Comparison of ENCODE assay signal across 8 cellular contexts in genomic region chr7:100799037-100799896, GRCh38. TPM values are rescaled to one million over a fixed set of nuclear protein-coding genes. Genes with fewer than 3 reads are reported as not detected.
DNase-seq lines count a peak whose midpoint lies in the region; ATAC-seq and TF ChIP-seq lines count a peak whose summit lies in the region.

No MANE protein-coding gene starts in this region.

- CTCF ChIA-PET in CD4-positive, alpha-beta memory T cell (lab: Charles Lee; ENCODE audit: partially characterized antibody): interaction anchor here (1.0 to 7.3 kb wide), 6 partner anchors 9 to 105 kb away, joined by 3 to 59 read pairs (median 3); partner anchors contain the start of gene SLC12A9
- CTCF ChIA-PET in HEK293 (lab: Yijun Ruan, JAX): interaction anchor here (0.6 to 5.8 kb wide), 23 partner anchors 9 to 1560 kb away, joined by 3 to 95 read pairs (median 5); partner anchors contain the start of genes EPHB4, POP7, SLC12A9 and UFSP1

- TF ChIP-seq CTCF in HEK293 (tag by site-specific recombination; IDR thresholded peaks at IDR 0.05): peak; percentile 79
- TF ChIP-seq CTCF in heart left ventricle (IDR thresholded peaks at IDR 0.05): peak; percentile 57 to 76 (median 69)
- peak; percentile 70 to 84 (median 78) for TF ChIP-seq CTCF in sigmoid colon (IDR thresholded peaks at IDR 0.05)

- DNase-seq in CD4-positive, alpha-beta memory T cell: peak in 4 of 5 donors; percentile 28 to 43 (median 33)
- DNase-seq in RPMI8226: peak; percentile 81
- DNase-seq in activated effector memory CD4-positive, alpha-beta T cell treated with anti-CD3 and anti-CD28 coated beads, Interleukin-2, amount 50 U/mL, for 16 hours: peak; percentile 74
- DNase-seq in heart left ventricle: peak in 4 of 5 donors; percentile 57 to 71 (median 66)
- peak; percentile 85 for DNase-seq in sigmoid colon

- peaks cover 9 to 12% of the 10 kb centered on the region in 2 donors for H3K27me3 Mint-ChIP-seq in CD4-positive, alpha-beta memory T cell

- H3K36me3 ChIP-seq in CD4-positive, alpha-beta memory T cell (ENCODE audit: insufficient read depth, low read length): no peaks in the 10 kb centered on the region
- H3K36me3 ChIP-seq in HEK293 (ENCODE audit: control insufficient read depth in 2 of 2, insufficient read depth in 1 of 2, low read length in 2 of 2): peaks cover 6 to 8% of the 10 kb centered on the region in 2 experiments; a peak in 2 of 3 replicates
- peaks cover 0 to 7% (median under 1%) of the 10 kb centered on the region in 9 donors for H3K36me3 ChIP-seq in heart left ventricle
- H3K36me3 ChIP-seq in sigmoid colon: no peaks in the 10 kb centered on the region

- H3K36me3 Mint-ChIP-seq in CD4-positive, alpha-beta memory T cell: no peaks in the 10 kb centered on the region

- H3K4me3 Mint-ChIP-seq in CD4-positive, alpha-beta memory T cell: no peak overlapping the region

- H3K4me1 ChIP-seq in CD4-positive, alpha-beta memory T cell (ENCODE audit: insufficient read depth, low read length): no peaks in the 10 kb centered on the region
- H3K4me1 ChIP-seq in HEK293 (ENCODE audit: control insufficient read depth, insufficient read depth, low read length) (peaks cover 12% of the 10 kb centered on the region), heart left ventricle (peaks cover 5 to 52% (median 23%) of the 10 kb centered on the region in 12 donors), sigmoid colon (peaks cover 0 to 31% (median 25%) of the 10 kb centered on the region in 4 donors)

- TF ChIP-seq EP300 in sigmoid colon (IDR thresholded peaks at IDR 0.05): no peak

- H3K9me3 Mint-ChIP-seq in CD4-positive, alpha-beta memory T cell: no peaks in the 10 kb centered on the region

- H3K27me3 ChIP-seq in CD4-positive, alpha-beta memory T cell (ENCODE audit: insufficient read depth, low read length): no peaks in the 10 kb centered on the region
- peaks cover 0 to 7% (median 0%) of the 10 kb centered on the region in 9 donors for H3K27me3 ChIP-seq in heart left ventricle
- peaks cover 0 to 12% (median 0%) of the 10 kb centered on the region in 3 donors for H3K27me3 ChIP-seq in sigmoid colon

- POLR2A ChIA-PET in CD4-positive, alpha-beta memory T cell (lab: Charles Lee; ENCODE audit: partially characterized antibody): interaction anchor here (1.9 kb wide), 1 partner anchor 53 kb away, joined by 9 read pairs; the partner anchor contains the start of gene SLC12A9
- POLR2A ChIA-PET in HEK293 (lab: Yijun Ruan, JAX): interaction anchor here (0.6 to 1.7 kb wide), 3 partner anchors 71 to 219 kb away, joined by 3 to 7 read pairs (median 5); partner anchors contain the start of gene POP7

- no peak overlapping the region for H3K4me3 ChIP-seq in CD4-positive, alpha-beta memory T cell (ENCODE audit: low read length in 2 of 2)
- no peak overlapping the region for H3K4me3 ChIP-seq in HEK293 (ENCODE audit: low read depth, low read length)
- H3K4me3 ChIP-seq in heart left ventricle: no peak overlapping the region
- H3K4me3 ChIP-seq in sigmoid colon: no peak overlapping the region

- H3K27ac Mint-ChIP-seq in CD4-positive, alpha-beta memory T cell: peak overlapping the region in 3 of 7 donors; percentile 42 to 94 (median 55)

- TF ChIP-seq POLR2A in heart left ventricle (IDR thresholded peaks at IDR 0.05) (no peak), sigmoid colon (IDR thresholded peaks at IDR 0.05) (no peak)

- no peak overlapping the region for H3K27ac ChIP-seq in CD4-positive, alpha-beta memory T cell (ENCODE audit: low read depth, low read length)
- no peak overlapping the region for H3K27ac ChIP-seq in HEK293 (ENCODE audit: extremely low read depth, low read depth, low read length)
- H3K27ac ChIP-seq in heart left ventricle: peak overlapping the region in 5 of 12 donors; percentile 15 to 37 (median 23)
- H3K27ac ChIP-seq in sigmoid colon: no peak overlapping the region

- intact Hi-C loops in CD4-positive, alpha-beta memory T cell (cut with micrococcal nuclease): loop anchor here (1.0 to 2.0 kb wide), 2 partner anchors 53 to 260 kb away; partner anchors contain the start of gene SLC12A9
- intact Hi-C loops in heart left ventricle (cut with DNase I) (loop anchor here in 8 of 10 donors (1.0 to 10.0 kb wide), 4 partner anchors 53 to 256 kb away; partner anchors contain the start of gene SLC12A9 (in 8 of the 8)), sigmoid colon (cut with DNase I) (loop anchor here (1.0 to 10.0 kb wide), 2 partner anchors 53 to 266 kb away; partner anchors contain the start of gene SLC12A9)

- peak in 3 of 4 donors; percentile 35 to 49 (median 45) for ATAC-seq in heart left ventricle
- no peak for ATAC-seq in GM19395 (IDR thresholded peaks at IDR 0.05; ENCODE audit: unreplicated experiment)
- no peak for ATAC-seq in GM21723 (IDR thresholded peaks at IDR 0.05; ENCODE audit: unreplicated experiment)

- WGBS in heart left ventricle, 4 donors: 16 to 22% (median 19%) methylated on average over 14 of the region's 14 CpGs
- WGBS in sigmoid colon, 2 donors: 14 to 17% methylated on average over 14 of the region's 14 CpGs

- no peaks in the 10 kb centered on the region for H3K9me3 ChIP-seq in CD4-positive, alpha-beta memory T cell (ENCODE audit: control insufficient read depth in 1 of 2, low read length in 2 of 2)
- H3K9me3 ChIP-seq in HEK293 (ENCODE audit: control insufficient read depth, insufficient read depth, low read depth, low read length) (no peaks in the 10 kb centered on the region), heart left ventricle (no peaks in the 10 kb centered on the region), sigmoid colon (no peaks in the 10 kb centered on the region)

- peaks cover 0 to 8% (median 0%) of the 10 kb centered on the region in 4 donors for H3K4me1 Mint-ChIP-seq in CD4-positive, alpha-beta memory T cell

TF ChIP-seq in HEK293, 187 proteins besides CTCF, POLR2A, EP300 and RAD21 (continues in another document):
- TF ChIP-seq INSM2 (tag by site-specific recombination; IDR thresholded peaks at IDR 0.05) (no peak), ZNF155 (tag by site-specific recombination; IDR thresholded peaks at IDR 0.05) (no peak; the same call in 1 of the 2 replicates), ZIC2 (tag by site-specific recombination; IDR thresholded peaks at IDR 0.05) (peak; percentile 71), BCL11A (tag by site-specific recombination; IDR thresholded peaks at IDR 0.05; ENCODE audit: low read depth) (no peak), ZNF768 (tag by site-specific recombination; IDR thresholded peaks at IDR 0.05) (no peak), PRDM1 (tag by site-specific recombination; IDR thresholded peaks at IDR 0.05) (peak; percentile 78), ZNF169 (tag by site-specific recombination; IDR thresholded peaks at IDR 0.05) (no peak)

RNA-seq across cellular contexts. Expression of gene EPHB4, which starts 28.1 kb away (rescaled TPM):
- 1 to 10 TPM; 3.3 to 5.2 TPM for total RNA-seq in CD4-positive, alpha-beta memory T cell
- under 1 TPM in 1 of 2 donors, not detected in 1; 0.08 TPM for polyA plus RNA-seq in CD4-positive, alpha-beta memory T cell
- total RNA-seq in heart left ventricle: 10 to 100 TPM; 18.0 to 76.2 (median 21.4) TPM
- 10 to 100 TPM; 10.7 to 35.2 TPM for polyA plus RNA-seq in heart left ventricle
- total RNA-seq in sigmoid colon: 10 to 100 TPM; 23.9 to 35.5 (median 29.3) TPM
- polyA plus RNA-seq in sigmoid colon: 10 to 100 TPM in 2 of 3 donors, 1 to 10 TPM in 1; 5.1 to 29.1 (median 10.2) TPM

RNA-seq across cellular contexts. Expression of gene SLC12A9, which starts 53.2 kb away (rescaled TPM):
- 10 to 100 TPM; 63.7 to 64.6 TPM for total RNA-seq in CD4-positive, alpha-beta memory T cell
- 1 to 10 TPM; 7.0 to 9.1 TPM for polyA plus RNA-seq in CD4-positive, alpha-beta memory T cell
- 10 to 100 TPM in 1 of 9 donors, 1 to 10 TPM in 8; 4.6 to 23.6 (median 7.0) TPM for total RNA-seq in heart left ventricle
- 10 to 100 TPM in 1 of 2 donors, 1 to 10 TPM in 1; 6.4 to 10.5 TPM for polyA plus RNA-seq in heart left ventricle
- 10 to 100 TPM; 10.4 to 17.9 (median 14.8) TPM for total RNA-seq in sigmoid colon
- 10 to 100 TPM in 1 of 3 donors, 1 to 10 TPM in 2; 2.5 to 34.2 (median 4.2) TPM for polyA plus RNA-seq in sigmoid colon

Comparison
In these comparisons a context has a peak if more than half of its experiments do, and no peak if none do; other contexts are left out.
1. DNase-seq: peak in every context shown above with its lines; median percentile 85 in sigmoid colon; 81 in RPMI8226; 74 in activated effector memory CD4-positive, alpha-beta T cell treated with anti-CD3 and anti-CD28 coated beads, Interleukin-2, amount 50 U/mL, for 16 hours; 66 in heart left ventricle; 33 in CD4-positive, alpha-beta memory T cell.
2. ATAC-seq: peak in heart left ventricle (3 of 4); none in GM19395 (single experiment) and GM21723 (single experiment).
3. Peak in every context shown above with its lines, with median percentiles within 50 percentile points of each other: CTCF ChIP-seq.